In the genomic region with DNA sequence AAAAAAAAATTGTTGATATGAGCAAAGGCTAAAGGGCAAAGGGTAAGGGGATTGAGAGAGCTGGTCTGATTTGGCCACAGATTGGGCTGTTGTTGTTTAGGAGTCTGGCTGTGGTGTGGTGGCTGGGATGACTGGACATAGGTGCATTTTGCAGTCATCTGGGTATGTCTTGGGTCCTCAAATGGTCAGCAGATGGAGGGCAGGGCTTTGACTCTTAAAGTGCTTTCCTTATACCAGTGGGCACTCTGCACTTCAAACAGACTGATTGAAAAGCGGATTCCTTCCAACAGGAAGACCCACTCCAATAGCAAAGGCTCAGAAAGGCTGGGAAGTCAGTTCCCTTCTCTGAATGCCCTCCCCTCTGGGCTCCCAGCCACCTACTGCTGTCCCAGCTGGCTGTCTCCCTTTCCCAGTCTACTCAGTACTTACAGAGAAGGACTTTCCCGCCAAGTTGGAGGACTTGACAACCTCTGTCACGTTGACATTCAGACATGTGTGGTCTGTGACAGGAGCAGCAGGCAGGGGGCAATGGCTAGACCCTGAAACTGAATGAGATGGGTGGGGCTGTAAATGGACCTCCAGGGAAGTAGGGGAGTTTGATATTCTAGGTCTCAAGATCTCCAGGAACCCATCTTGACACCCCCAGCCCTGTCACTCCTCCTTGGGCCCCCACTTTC, we compare ENCODE assay signal across 21 cellular contexts. TPM values are rescaled to one million over a fixed set of nuclear protein-coding genes. Genes with fewer than 3 reads are reported as not detected.
"Had no signal": no experiment of that assay in that cellular context is flagged by ENCODE, and none has a peak within 500 bp of the region (broad histone marks: within the 10 kb centered on the region; RNA-seq: fewer than 3 reads in every experiment).

No MANE protein-coding gene starts in this region.

- H3K4me1 ChIP-seq: ascending aorta, esophagus squamous epithelium, tibial artery had no signal

- ATAC-seq: activated CD4-positive, CD25-positive, alpha-beta regulatory T cell treated with anti-CD3 and anti-CD28 coated beads, Interleukin-2, amount 50 U/mL, for 24 hours; activated CD8-positive, alpha-beta T cell treated with anti-CD3 and anti-CD28 coated beads, Interleukin-2, amount 10 ng/mL, durations not matched to agents 7 days and 5 days; natural killer cell treated with Interleukin-12 subunit alpha and Interleukin-12 subunit beta and Interleukin-15 and Interleukin-18, amount 100 ng/mL, for 72 hours had no signal

- H3K4me3 ChIP-seq: ascending aorta, coronary artery, esophagus squamous epithelium, hepatocyte, lung, tibial artery had no signal

- H3K4me2 ChIP-seq: hepatocyte had no signal

- H3K27ac ChIP-seq: ascending aorta, coronary artery, esophagus squamous epithelium, hepatocyte, tibial artery had no signal

- FAIRE-seq: endothelial cell of umbilical vein, islet of Langerhans, urothelium cell line had no signal

- H3K27me3 ChIP-seq: ascending aorta had no signal

- H3K9me3 ChIP-seq: ascending aorta, tibial artery had no signal

- DNase-seq: activated CD4-positive, alpha-beta T cell treated with anti-CD3 and anti-CD28 coated beads, Interleukin-2, amount 10 ng/mL, durations not matched to agents 7 days and 5 days; activated CD8-positive, alpha-beta T cell treated with anti-CD3 and anti-CD28 coated beads, Interleukin-2, amount 10 ng/mL, durations not matched to agents 7 days and 5 days; activated gamma-delta T cell; effector CD4-positive, alpha-beta T cell; esophagus squamous epithelium; retina; stimulated activated CD4-positive, alpha-beta T cell treated with anti-CD3 and anti-CD28 coated beads, Interleukin-12 subunit alpha, Interleukin-12 subunit beta, amount 100 ng/mL, for 4 hours; stimulated activated CD4-positive, alpha-beta T cell treated with anti-CD3 and anti-CD28 coated beads, Interleukin-1b, Interleukin-23, amount 100 ng/mL, for 48 hours; stimulated activated CD8-positive, alpha-beta memory T cell treated with anti-CD3 and anti-CD28 coated beads, Interleukin-4, amount 100 ng/mL, for 48 hours; stimulated activated naive CD4-positive, alpha-beta T cell treated with Interleukin-2 at 50 U/mL for 16 hours; tibial artery had no signal

RNA-seq across cellular contexts. Expression of gene MFSD6L, which starts 19.6 kb away (rescaled TPM):
- total RNA-seq: ascending aorta, endothelial cell of umbilical vein had no signal
- polyA plus RNA-seq: endothelial cell of umbilical vein had no signal

RNA-seq across cellular contexts. Expression of gene PIK3R6, which starts 48.7 kb away (rescaled TPM):
- total RNA-seq: endothelial cell of umbilical vein, mesothelial cell of epicardium had no signal
- polyA plus RNA-seq: endothelial cell of umbilical vein had no signal
